25 cellular contexts compared by ENCODE assay signal in the genomic region with DNA sequence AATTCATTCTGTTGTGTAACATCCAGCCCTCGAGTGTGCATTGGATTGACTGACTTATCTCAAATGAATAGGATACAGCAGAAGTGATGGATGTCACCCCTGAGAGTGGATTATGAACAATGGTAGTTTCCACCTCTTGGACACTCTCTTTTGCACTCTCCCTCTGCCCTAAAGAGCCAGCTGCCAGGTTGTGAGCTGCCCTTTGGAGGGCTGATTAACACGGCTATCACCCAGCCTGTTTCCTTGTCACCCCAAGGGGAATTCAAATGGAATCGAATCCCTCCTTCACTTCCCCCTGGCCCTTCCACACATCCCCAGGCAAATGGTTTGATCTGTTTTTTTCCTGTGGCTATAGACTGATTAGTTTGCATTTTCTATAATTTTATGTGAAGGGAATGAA.
"Had no signal": no experiment of that assay in that cellular context is flagged by ENCODE, and none has a peak within 500 bp of the region (broad histone marks: within the 10 kb centered on the region; RNA-seq: fewer than 3 reads in every experiment).

No MANE protein-coding gene starts in this region.

- H3K9me3 Mint-ChIP-seq: natural killer cell, neural progenitor cell had no signal

- H3K4me3 Mint-ChIP-seq: activated CD4-positive, alpha-beta T cell treated with anti-CD3 and anti-CD28 coated beads for 36 hours; activated naive CD8-positive, alpha-beta T cell treated with anti-CD3 and anti-CD28 coated beads, Interleukin-2, amount 50 U/mL, for 24 hours; activated T-cell treated with anti-CD3 and anti-CD28 coated beads, Interleukin-2, amount 50 U/mL, for 24 hours; natural killer cell; neural progenitor cell had no signal

- H3K9me3 ChIP-seq: breast epithelium, esophagus muscularis mucosa, right atrium auricular region had no signal

- H3K36me3 ChIP-seq: breast epithelium, esophagus muscularis mucosa, heart left ventricle, left ventricle myocardium inferior, neural progenitor cell, right atrium auricular region, tibial nerve had no signal

- H3K27me3 Mint-ChIP-seq: activated CD4-positive, alpha-beta T cell treated with anti-CD3 and anti-CD28 coated beads for 36 hours; activated naive CD8-positive, alpha-beta T cell treated with anti-CD3 and anti-CD28 coated beads, Interleukin-2, amount 50 U/mL, for 24 hours; activated T-cell treated with anti-CD3 and anti-CD28 coated beads, Interleukin-2, amount 50 U/mL, for 24 hours had no signal

- DNase-seq: activated CD4-positive, alpha-beta T cell treated with anti-CD3 and anti-CD28 coated beads for 36 hours; activated CD4-positive, alpha-beta T cell treated with anti-CD3 and anti-CD28 coated beads, Interleukin-2, amount 50 U/mL, for 4 hours; activated CD4-positive, CD25-positive, alpha-beta regulatory T cell; activated CD8-positive, alpha-beta memory T cell treated with anti-CD3 and anti-CD28 coated beads, Interleukin-2, amount 50 U/mL, for 4 hours; activated gamma-delta T cell; activated naive CD4-positive, alpha-beta T cell treated with anti-CD3 and anti-CD28 coated beads, Interleukin-2, amount 50 U/mL, for 16 hours; activated naive CD8-positive, alpha-beta T cell treated with anti-CD3 and anti-CD28 coated beads, Interleukin-2, amount 50 U/mL, for 24 hours; activated T-cell treated with anti-CD3 and anti-CD28 coated beads, Interleukin-2, amount 50 U/mL, for 24 hours; amygdala; central memory CD4-positive, alpha-beta T cell; foreskin keratinocyte; heart left ventricle; left ventricle myocardium inferior; mesendoderm; natural killer cell; stimulated activated CD4-positive, alpha-beta T cell treated with anti-CD3 and anti-CD28 coated beads, Interleukin-15, amount 100 ng/mL, for 24 hours; stimulated activated CD4-positive, alpha-beta T cell treated with anti-CD3 and anti-CD28 coated beads, Interleukin-2, amount 100 ng/mL, for 24 hours; stimulated activated naive CD4-positive, alpha-beta T cell had no signal

- H3K27ac Mint-ChIP-seq: activated CD4-positive, alpha-beta T cell treated with anti-CD3 and anti-CD28 coated beads for 36 hours; activated naive CD8-positive, alpha-beta T cell treated with anti-CD3 and anti-CD28 coated beads, Interleukin-2, amount 50 U/mL, for 24 hours; activated T-cell treated with anti-CD3 and anti-CD28 coated beads, Interleukin-2, amount 50 U/mL, for 24 hours; natural killer cell; neural progenitor cell had no signal

- H3K4me1 ChIP-seq: breast epithelium, esophagus muscularis mucosa, left ventricle myocardium inferior, neural progenitor cell, right atrium auricular region, tibial nerve had no signal

- ATAC-seq: activated CD4-positive, alpha-beta T cell treated with anti-CD3 and anti-CD28 coated beads for 36 hours; activated naive CD8-positive, alpha-beta T cell treated with anti-CD3 and anti-CD28 coated beads, Interleukin-2, amount 50 U/mL, for 24 hours; foreskin keratinocyte; heart left ventricle; natural killer cell had no signal

- H3K27me3 ChIP-seq: breast epithelium, foreskin keratinocyte, heart left ventricle, neural progenitor cell, right atrium auricular region, tibial nerve had no signal

- H3K4me2 ChIP-seq: neural progenitor cell, smooth muscle cell had no signal

- H3K36me3 Mint-ChIP-seq: natural killer cell, neural progenitor cell had no signal

- H2AFZ ChIP-seq: neural progenitor cell had no signal

- H3K4me1 Mint-ChIP-seq: natural killer cell, neural progenitor cell had no signal

- H3K27ac ChIP-seq: breast epithelium, esophagus muscularis mucosa, foreskin keratinocyte, heart left ventricle, left ventricle myocardium inferior, neural progenitor cell, right atrium auricular region, tibial nerve had no signal

- H3K9ac ChIP-seq: neural progenitor cell had no signal

- H3K4me3 ChIP-seq: breast epithelium, esophagus muscularis mucosa, heart left ventricle, left ventricle myocardium inferior, lung, neural progenitor cell, right atrium auricular region, smooth muscle cell, tibial nerve had no signal
